Comparison of ENCODE assay signal across 8 cellular contexts in genomic region chrX:104270916-104271512, GRCh38. TPM values are rescaled to one million over a fixed set of nuclear protein-coding genes. Genes with fewer than 3 reads are reported as not detected.
DNase-seq lines count a peak whose midpoint lies in the region; ATAC-seq, FAIRE-seq and TF ChIP-seq lines count a peak whose summit lies in the region.

No MANE protein-coding gene starts in this region.

- peaks cover 0 to 5% (median 0%) of the 10 kb centered on the region in 7 donors for H3K9me3 Mint-ChIP-seq in CD4-positive, CD25-positive, alpha-beta regulatory T cell

- TF ChIP-seq RAD21 in K562 (CRISPR knock-in tag; conservative IDR thresholded peaks at IDR 0.05 in 1 of 2, IDR thresholded peaks at IDR 0.05 in 1 of 2): peak in 1 of 2 experiments; percentile 61; a peak in 3 of 4 replicates

- TF ChIP-seq CTCF in K562 (IDR thresholded peaks at IDR 0.05 in 2 of 3, conservative IDR thresholded peaks at IDR 0.05 in 1 of 3; ENCODE audit: insufficient read depth in 2 of 3, low read depth in 1 of 3, low read length in 3 of 3) (peak; percentile 59 to 68 (median 66)), kidney (IDR thresholded peaks at IDR 0.05; ENCODE audit: borderline replicate concordance, extremely low read depth, insufficient read depth) (peak; percentile 42)

- H3K9me3 ChIP-seq in CD4-positive, CD25-positive, alpha-beta regulatory T cell (ENCODE audit: control insufficient read depth in 2 of 2, low read length in 2 of 2): no peaks in the 10 kb centered on the region
- no peaks in the 10 kb centered on the region for H3K9me3 ChIP-seq in K562 (replicated peaks; ENCODE audit: control insufficient read depth, insufficient read depth, low read depth, low read length)
- H3K9me3 ChIP-seq in kidney (ENCODE audit: control insufficient read depth in 1 of 2, low read length in 2 of 2): no peaks in the 10 kb centered on the region

- no peak for TF ChIP-seq POLR2A in K562 (conservative IDR thresholded peaks at IDR 0.05)

- peaks cover 3% of the 10 kb centered on the region for H3K36me3 Mint-ChIP-seq in CD4-positive, CD25-positive, alpha-beta regulatory T cell

- H3K9me1 ChIP-seq in K562 (ENCODE audit: control insufficient read depth, insufficient read depth, low read length): no peaks in the 10 kb centered on the region

- H3K4me2 ChIP-seq in K562 (ENCODE audit: insufficient read depth, low read length): no peak overlapping the region

- POLR2A ChIA-PET in K562 (lab: Yijun Ruan, JAX): interaction anchor here (0.8 kb wide), 1 partner anchor 25 kb away, joined by 3 read pairs; no protein-coding TSS in a partner anchor

- H3K27me3 ChIP-seq in CD4-positive, CD25-positive, alpha-beta regulatory T cell (ENCODE audit: control insufficient read depth, insufficient read depth, low read length): no peaks in the 10 kb centered on the region
- no peaks in the 10 kb centered on the region for H3K27me3 ChIP-seq in K562 (ENCODE audit: control insufficient read depth in 2 of 2, insufficient read depth in 2 of 2, low read length in 2 of 2)

- no peak for TF ChIP-seq EP300 in K562 (IDR thresholded peaks at IDR 0.05; ENCODE audit: low read length)

- peak in 1 of 3 donors; percentile 33 for DNase-seq in CD4-positive, CD25-positive, alpha-beta regulatory T cell
- DNase-seq in GM19239 (ENCODE audit: insufficient read length, low spot score) (no peak), NCI-H748 treated with DMSO at 0.1 percent for 48 hours (lab: John Stamatoyannopoulos, UW) (peak; percentile 10), K562 (ENCODE audit: extremely low read depth in 1 of 4, low spot score in 3 of 4) (peak; percentile 9 to 33 (median 12)), kidney (no peak), epidermal melanocyte (ENCODE audit: insufficient read length, low spot score) (no peak)
- DNase-seq in stimulated activated CD8-positive, alpha-beta memory T cell treated with anti-CD3 and anti-CD28 coated beads, Interleukin-12 subunit alpha, Interleukin-12 subunit beta, amount 100 ng/mL, for 1 hour (ENCODE audit: low read depth): peak; percentile 1

- H3K27ac Mint-ChIP-seq in CD4-positive, CD25-positive, alpha-beta regulatory T cell: no peak overlapping the region

- BruUV-seq in K562 (replicated peaks; lab: Mats Ljungman, UMichigan): no TSS peak

- 0% methylated on average over 7 of the region's 7 CpGs for WGBS in K562 (ENCODE audit: insufficient coverage, low coverage, missing lambda C conversion rate)

- H2AFZ ChIP-seq in K562 (ENCODE audit: low read depth, low read length): no peak overlapping the region

- H3K27ac ChIP-seq in CD4-positive, CD25-positive, alpha-beta regulatory T cell (ENCODE audit: insufficient read depth, low read length, poor library complexity, severe bottlenecking): no peak overlapping the region
- H3K27ac ChIP-seq in K562 (ENCODE audit: extremely low read depth, low read depth, low read length): no peak overlapping the region
- H3K27ac ChIP-seq in kidney (ENCODE audit: low read depth in 2 of 2, low read length in 2 of 2): no peak overlapping the region

- H3K4me1 ChIP-seq in CD4-positive, CD25-positive, alpha-beta regulatory T cell (ENCODE audit: control insufficient read depth, insufficient read depth, low read length, poor library complexity, severe bottlenecking): no peaks in the 10 kb centered on the region
- H3K4me1 ChIP-seq in K562 (replicated peaks in 1 of 2; ENCODE audit: control insufficient read depth in 2 of 2, insufficient read depth in 2 of 2, low read length in 2 of 2): no peaks in the 10 kb centered on the region
- no peaks in the 10 kb centered on the region for H3K4me1 ChIP-seq in kidney (ENCODE audit: control insufficient read depth in 1 of 2, insufficient read depth in 1 of 2, low read depth in 1 of 2, low read length in 2 of 2)

- ATAC-seq in CD4-positive, CD25-positive, alpha-beta regulatory T cell (ENCODE audit: low read depth in 2 of 2): no peak
- ATAC-seq in K562 (peak; percentile 49; the same call in 1 of the 3 replicates), HG03571 (IDR thresholded peaks at IDR 0.05; ENCODE audit: unreplicated experiment) (no peak)

- no peaks in the 10 kb centered on the region for H3K79me2 ChIP-seq in K562 (ENCODE audit: control insufficient read depth, insufficient read depth, low read length)

- intact Hi-C loops in K562 (cut with micrococcal nuclease): loop anchor here (1.0 to 10.0 kb wide), 3 partner anchors 79 to 426 kb away; no protein-coding TSS in a partner anchor
- intact Hi-C loops in kidney (cut with DNase I): no loop called here

- no peaks in the 10 kb centered on the region for H3K36me3 ChIP-seq in CD4-positive, CD25-positive, alpha-beta regulatory T cell (ENCODE audit: control insufficient read depth, insufficient read depth, low read length)
- no peaks in the 10 kb centered on the region for H3K36me3 ChIP-seq in K562 (ENCODE audit: control insufficient read depth, insufficient read depth, low read length)
- no peaks in the 10 kb centered on the region for H3K36me3 ChIP-seq in kidney (ENCODE audit: control insufficient read depth in 1 of 2, insufficient read depth in 2 of 2, low read length in 2 of 2)

- no peak overlapping the region for H3K9ac ChIP-seq in K562 (ENCODE audit: insufficient read depth in 1 of 2, low read depth in 2 of 2, low read length in 2 of 2)
- H3K9ac ChIP-seq in kidney (ENCODE audit: low read length in 2 of 2): no peak overlapping the region

- H3K4me1 Mint-ChIP-seq in CD4-positive, CD25-positive, alpha-beta regulatory T cell: peaks cover 0 to 3% (median 0%) of the 10 kb centered on the region in 4 donors

- H3K4me3 Mint-ChIP-seq in CD4-positive, CD25-positive, alpha-beta regulatory T cell: peak overlapping the region in 2 of 4 donors; percentile 1 to 40

- in situ Hi-C loops in K562 (cut with MboI): no loop called here

- peak overlapping the region; percentile 53 for H3K4me3 ChIP-seq in CD4-positive, CD25-positive, alpha-beta regulatory T cell (ENCODE audit: low read depth, low read length)
- H3K4me3 ChIP-seq in K562 (no peak overlapping the region), kidney (ENCODE audit: low read length in 2 of 2) (peak overlapping the region; percentile 14 to 41)

- FAIRE-seq in GM19239 (lab: Jason Lieb, UNC) (peak; percentile 91), K562 (lab: Jason Lieb, UNC) (peak; percentile 37), kidney (lab: Jason Lieb, UNC) (peak; percentile 46)

- H3K27me3 Mint-ChIP-seq in CD4-positive, CD25-positive, alpha-beta regulatory T cell: peaks cover 6% of the 10 kb centered on the region

- no peaks in the 10 kb centered on the region for H4K20me1 ChIP-seq in K562 (replicated peaks; ENCODE audit: control insufficient read depth, insufficient read depth, low read length)

- CTCF ChIA-PET in K562 (lab: Yijun Ruan, JAX; ENCODE audit: low intra/inter-chr PET ratio): interaction anchor here (1.1 to 1.6 kb wide), 2 partner anchors 75 to 173 kb away, joined by 3 to 9 read pairs; no protein-coding TSS in a partner anchor

TF ChIP-seq in K562, 482 proteins besides CTCF, POLR2A, EP300 and RAD21:
- 0 out of 2 replicates have a peak, but pooled peaks have one; percentile 16 for TF ChIP-seq SMC3 (conservative IDR thresholded peaks at IDR 0.05; ENCODE audit: insufficient read depth, low read depth, low read length)
- TF ChIP-seq HOXB6 (CRISPR knock-in tag; IDR thresholded peaks at IDR 0.05; ENCODE audit: borderline replicate concordance): no peak

RNA-seq across cellular contexts. Expression of gene ESX1, which starts 16.3 kb away (rescaled TPM):
- total RNA-seq in CD4-positive, CD25-positive, alpha-beta regulatory T cell: not detected
- not detected for polyA plus RNA-seq in CD4-positive, CD25-positive, alpha-beta regulatory T cell
- not detected in 2 replicates for total RNA-seq in K562 (2011; cell fraction: chromatin; rRNA removed; ENCODE audit: low replicate concordance)
- total RNA-seq in K562 (2011; cell fraction: nucleolus; rRNA removed): not detected in 2 replicates
- not detected in 2 replicates for total RNA-seq in K562 (2011; cell fraction: nucleoplasm; rRNA removed)
- total RNA-seq in K562 (2014; rRNA removed): not detected in 2 replicates
- not detected in 2 replicates for total RNA-seq in K562 (2014; rRNA removed; fragmentation: Illumina TruSeq; extraction: Trizol)
- total RNA-seq in K562 (2015; rRNA removed; fragmentation: Illumina TruSeq; extraction: Trizol): not detected in 2 replicates
- not detected in 2 replicates for total RNA-seq in K562 (2021)
- polyA plus RNA-seq in K562 (2011; rRNA removed): not detected in 2 replicates
- not detected in 2 replicates for polyA plus RNA-seq in K562 (2011; cell fraction: cytosol; rRNA removed)
- not detected in 2 replicates for polyA plus RNA-seq in K562 (2011; cell fraction: nucleus; rRNA removed)
- not detected in 2 replicates for polyA plus RNA-seq in K562 (2012)
- polyA plus RNA-seq in K562 (2014; fragmentation: Illumina TruSeq; extraction: Trizol): not detected in 2 replicates
- not detected for polyA plus RNA-seq in K562 (2014; fragmentation: Nextera tagmentation; extraction: Ambion mirVana)
- not detected in 2 replicates for polyA plus RNA-seq in K562 (2014; rRNA removed)
- not detected in 2 replicates for polyA minus RNA-seq in K562 (2011; rRNA and poly(A)+ RNA removed)
- not detected in 2 replicates for polyA minus RNA-seq in K562 (2011; cell fraction: cytosol; rRNA and poly(A)+ RNA removed)
- not detected in 2 replicates for polyA minus RNA-seq in K562 (2011; cell fraction: nucleus; rRNA and poly(A)+ RNA removed)
- not detected for total RNA-seq in kidney
- not detected for polyA plus RNA-seq in kidney (ENCODE audit: insufficient read depth, low read depth, low replicate concordance)

Comparison
In these comparisons a context has a peak if more than half of its experiments do, and no peak if none do; other contexts are left out.
1. DNase-seq: peak in NCI-H748 treated with DMSO at 0.1 percent for 48 hours (single experiment), K562 (4 of 4) and stimulated activated CD8-positive, alpha-beta memory T cell treated with anti-CD3 and anti-CD28 coated beads, Interleukin-12 subunit alpha, Interleukin-12 subunit beta, amount 100 ng/mL, for 1 hour (single experiment); none in GM19239 (single experiment), kidney (single experiment) and epidermal melanocyte (single experiment).